In genomic region chr1:231866392-231867331, GRCh38 we compare ENCODE assay signal across 8 cellular contexts.
DNase-seq lines count a peak whose midpoint lies in the region; ATAC-seq lines count a peak whose summit lies in the region.

No MANE protein-coding gene starts in this region.

- H2BK120ac ChIP-seq in mesendoderm (ENCODE audit: low read depth, low read length): peak overlapping the region; percentile 82

- H3K79me1 ChIP-seq in mesendoderm (ENCODE audit: low read length): no peaks in the 10 kb centered on the region

- no peak overlapping the region for H2AK5ac ChIP-seq in mesendoderm (ENCODE audit: low read length)

- H3K4ac ChIP-seq in mesendoderm (ENCODE audit: low read depth, low read length): no peak overlapping the region

- no peak overlapping the region for H3K18ac ChIP-seq in mesendoderm (ENCODE audit: low read length)

- no CpG with 5 or more reads among the region's 18 CpGs for WGBS in mesendoderm (ENCODE audit: extremely low coverage, insufficient coverage, low lambda C conversion rate)

- in situ Hi-C loops in ACHN (cut with HindIII; ENCODE audit: low pct_ligation_motif_present, low pct_unique_long_range_greater_than_20kb, low sequenced_read_pairs): no loop called here

- no peaks in the 10 kb centered on the region for H3K4me1 ChIP-seq in mesendoderm (ENCODE audit: control insufficient read depth, low read depth, low read length)

- no peak overlapping the region for H3K4me3 ChIP-seq in mesendoderm (ENCODE audit: low read length)

- DNase-seq in ACHN (peak; percentile 52), NCI-H226 (peak; percentile 10), mesendoderm (peak; percentile 65)
- peak; percentile 54 to 64 for DNase-seq in activated CD4-positive, alpha-beta T cell treated with anti-CD3 and anti-CD28 coated beads, Interleukin-2, amount 50 U/mL, for 48 hours
- DNase-seq in effector CD4-positive, alpha-beta T cell: peak; percentile 45
- DNase-seq in stimulated activated CD8-positive, alpha-beta memory T cell treated with anti-CD3 and anti-CD28 coated beads, Interleukin-4, amount 100 ng/mL, for 48 hours: peak; percentile 71

- H3K27me3 ChIP-seq in mesendoderm (ENCODE audit: insufficient read depth, low read length, poor library complexity): no peaks in the 10 kb centered on the region

- no peak overlapping the region for H4K8ac ChIP-seq in mesendoderm (ENCODE audit: low read depth, low read length)

- no peak overlapping the region for H3K56ac ChIP-seq in mesendoderm (ENCODE audit: low read length)

- H3K23ac ChIP-seq in mesendoderm (ENCODE audit: low read length): no peak overlapping the region

- no peak overlapping the region for H3K27ac ChIP-seq in mesendoderm (ENCODE audit: low read depth, low read length)

- no peak overlapping the region for H3K4me2 ChIP-seq in mesendoderm (ENCODE audit: low read length)

- no peak overlapping the region for H4K5ac ChIP-seq in mesendoderm (ENCODE audit: low read length)

- no peak overlapping the region for H2BK15ac ChIP-seq in mesendoderm (replicated peaks; ENCODE audit: low read depth)

- no peaks in the 10 kb centered on the region for H3K36me3 ChIP-seq in mesendoderm (ENCODE audit: control insufficient read depth, insufficient read depth, low read length)

- H3K79me2 ChIP-seq in mesendoderm (ENCODE audit: control insufficient read depth, insufficient read depth, low read length): no peaks in the 10 kb centered on the region

- H3K9ac ChIP-seq in mesendoderm (ENCODE audit: low read length): no peak overlapping the region

- H2BK5ac ChIP-seq in mesendoderm (ENCODE audit: low read length): no peak overlapping the region

- ATAC-seq in GM19455 (IDR thresholded peaks at IDR 0.05; ENCODE audit: unreplicated experiment) (peak; percentile 57), GM21576 (IDR thresholded peaks at IDR 0.05; ENCODE audit: unreplicated experiment) (no peak)

Comparison
In these comparisons a context has a peak if more than half of its experiments do, and no peak if none do; other contexts are left out.
1. DNase-seq: peak in every context shown above with its lines; median percentile 71 in stimulated activated CD8-positive, alpha-beta memory T cell treated with anti-CD3 and anti-CD28 coated beads, Interleukin-4, amount 100 ng/mL, for 48 hours; 65 in mesendoderm; 59 in activated CD4-positive, alpha-beta T cell treated with anti-CD3 and anti-CD28 coated beads, Interleukin-2, amount 50 U/mL, for 48 hours; 52 in ACHN; 45 in effector CD4-positive, alpha-beta T cell; 10 in NCI-H226.